Comparison of ENCODE assay signal across 17 cellular contexts in the genomic region with DNA sequence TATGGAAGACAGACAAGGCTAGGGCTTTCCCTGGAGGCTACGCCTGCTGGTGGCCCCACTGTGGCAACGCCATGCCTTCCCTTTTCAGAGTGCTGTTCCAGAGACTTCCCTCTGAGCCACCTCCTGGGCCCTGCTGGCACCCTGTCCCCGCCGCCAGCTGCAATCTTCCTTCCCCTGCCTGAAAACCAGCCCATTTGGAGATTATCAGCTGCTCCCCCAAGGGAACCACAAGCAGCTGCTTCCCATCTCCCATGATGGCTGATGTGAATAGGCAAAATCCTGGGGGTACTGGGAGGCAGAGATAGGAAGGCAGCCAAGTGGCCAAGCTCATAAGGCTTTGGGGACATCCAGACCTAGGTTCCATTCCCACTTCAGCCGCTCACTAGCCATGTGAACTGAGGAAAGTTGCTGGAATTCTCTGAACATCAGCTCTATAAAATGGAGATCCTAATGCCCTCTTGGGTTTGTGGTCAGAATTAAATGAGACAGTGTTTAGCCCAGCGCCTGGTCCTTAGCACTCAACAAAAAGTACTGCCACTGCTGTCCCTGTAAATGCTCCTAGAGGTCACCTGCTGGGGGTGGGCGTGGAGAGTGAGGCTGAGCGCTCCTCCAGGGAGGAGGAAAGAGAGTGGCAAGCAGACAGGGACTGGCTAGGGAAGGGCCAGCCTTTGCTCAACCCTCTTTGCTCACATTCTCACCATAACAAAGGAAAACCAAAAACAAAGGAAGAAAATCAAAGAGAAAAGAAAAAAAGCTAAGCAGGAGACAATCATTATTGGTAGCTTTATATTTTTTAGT. TPM values are rescaled to one million over a fixed set of nuclear protein-coding genes. Genes with fewer than 3 reads are reported as not detected.
DNase-seq lines count a peak whose midpoint lies in the region; ATAC-seq and TF ChIP-seq lines count a peak whose summit lies in the region.
"Had no signal": no experiment of that assay in that cellular context is flagged by ENCODE, and none has a peak within 500 bp of the region (broad histone marks: within the 10 kb centered on the region; RNA-seq: fewer than 3 reads in every experiment).

No MANE protein-coding gene starts in this region.

- H3K4me1 ChIP-seq in gastroesophageal sphincter (peaks cover 0 to 17% (median 0%) of the 10 kb centered on the region in 3 donors), neuronal stem cell (ENCODE audit: control insufficient read depth in 2 of 2, insufficient read depth in 1 of 2, low read depth in 1 of 2, low read length in 2 of 2) (peaks cover 0 to 14% of the 10 kb centered on the region in 2 donors)

- no peak overlapping the region for H4K91ac ChIP-seq in neuronal stem cell (ENCODE audit: low read depth, low read length, poor library complexity)

- H2AK5ac ChIP-seq in neuronal stem cell (ENCODE audit: low read depth, low read length) = no peak overlapping the region

- in situ Hi-C loops in brain microvascular endothelial cell (cut with HindIII; ENCODE audit: low pct_ligation_motif_present, low sequenced_read_pairs) = no loop called here

- H3K79me1 ChIP-seq in neuronal stem cell (ENCODE audit: low read depth, low read length) = peaks cover 4% of the 10 kb centered on the region

- H3K4me3 ChIP-seq in gastroesophageal sphincter = no peak overlapping the region
- no peak overlapping the region for H3K4me3 ChIP-seq in neuronal stem cell (ENCODE audit: low read length in 2 of 2)
- H3K4me3 ChIP-seq in brain microvascular endothelial cell (ENCODE audit: low read depth, low read length) = no peak overlapping the region
- H3K4me3 ChIP-seq in MG63 = no peak overlapping the region
- H3K4me3 ChIP-seq: pancreas, smooth muscle cell had no signal

- H4K8ac ChIP-seq in neuronal stem cell (ENCODE audit: low read depth, low read length) = no peak overlapping the region

- no peak overlapping the region for H3K9ac ChIP-seq in neuronal stem cell (ENCODE audit: low read depth, low read length, poor library complexity)

- TF ChIP-seq EP300 in gastroesophageal sphincter (IDR thresholded peaks at IDR 0.05) = no peak

- H3K14ac ChIP-seq in neuronal stem cell (ENCODE audit: low read length) = no peak overlapping the region

- H3K27me3 ChIP-seq in gastroesophageal sphincter (peaks cover 23% of the 10 kb centered on the region), neuronal stem cell (ENCODE audit: control insufficient read depth in 3 of 3, insufficient read depth in 3 of 3, low read depth in 1 of 3, low read length in 3 of 3) (peaks cover 0 to 15% (median 0%) of the 10 kb centered on the region in 3 experiments), brain microvascular endothelial cell (replicated peaks) (peaks cover 8% of the 10 kb centered on the region), MG63 (no peaks in the 10 kb centered on the region)
- H3K27me3 ChIP-seq: pancreas had no signal

- no peak overlapping the region for H2AFZ ChIP-seq in neuronal stem cell (ENCODE audit: low read length)

- TF ChIP-seq POLR2A in gastroesophageal sphincter (IDR thresholded peaks at IDR 0.05) = no peak

- no peak overlapping the region for H2BK15ac ChIP-seq in neuronal stem cell (ENCODE audit: low read length)

- WGBS in gastroesophageal sphincter (ENCODE audit: low coverage in 1 of 2), 2 donors = 67% methylated on average over 4 of the region's 8 CpGs
- WGBS in neuronal stem cell (ENCODE audit: extremely low coverage in 2 of 2, insufficient read length in 2 of 2, insufficient replicate concordance in 1 of 2), 2 donors = no CpG with 5 or more reads among the region's 8 CpGs

- peak; percentile 21 for ATAC-seq in gastroesophageal sphincter
- ATAC-seq: PC-3 had no signal

- H3K27ac ChIP-seq in gastroesophageal sphincter (no peak overlapping the region), neuronal stem cell (replicated peaks; ENCODE audit: low read length) (no peak overlapping the region), brain microvascular endothelial cell (no peak overlapping the region)
- H3K27ac ChIP-seq: pancreas had no signal

- TF ChIP-seq CTCF in gastroesophageal sphincter (IDR thresholded peaks at IDR 0.05) = no peak
- TF ChIP-seq CTCF in brain microvascular endothelial cell (IDR thresholded peaks at IDR 0.05; ENCODE audit: low read depth, low read length, missing control alignments) = no peak

- no peak overlapping the region for H3K4ac ChIP-seq in neuronal stem cell (ENCODE audit: low read length)

- no peak overlapping the region for H3K4me2 ChIP-seq in neuronal stem cell (ENCODE audit: insufficient read depth, low read length, poor library complexity, severe bottlenecking)
- H3K4me2 ChIP-seq: smooth muscle cell had no signal

- peak overlapping the region; percentile 17 for H3K23ac ChIP-seq in neuronal stem cell (ENCODE audit: low read depth, low read length, poor library complexity)

- no peak overlapping the region for H2BK12ac ChIP-seq in neuronal stem cell (ENCODE audit: low read length)

- peak overlapping the region; percentile 60 for H3K18ac ChIP-seq in neuronal stem cell (ENCODE audit: low read length)

- no peak overlapping the region for H2BK5ac ChIP-seq in neuronal stem cell (ENCODE audit: low read length)

- H3K9me3 ChIP-seq in gastroesophageal sphincter (no peaks in the 10 kb centered on the region), neuronal stem cell (replicated peaks in 1 of 2; ENCODE audit: control insufficient read depth in 2 of 2, insufficient read depth in 1 of 2, low read depth in 1 of 2, low read length in 2 of 2) (no peaks in the 10 kb centered on the region), MG63 (no peaks in the 10 kb centered on the region)
- H3K9me3 ChIP-seq: pancreas had no signal

- DNase-seq in NCI-H82 (lab: John Stamatoyannopoulos, UW) = peak; percentile 15
- DNase-seq in NCI-H82 treated with DMSO at 0.1 percent for 48 hours (lab: John Stamatoyannopoulos, UW; ENCODE audit: unreplicated experiment) = no peak
- peak; percentile 70 for DNase-seq in NCI-H2171 treated with DMSO at 0.1 percent for 48 hours (lab: John Stamatoyannopoulos, UW)
- DNase-seq in neuronal stem cell (ENCODE audit: low spot score) = no peak
- DNase-seq in brain microvascular endothelial cell = no peak
- no peak for DNase-seq in cortex of kidney (lab: John Stamatoyannopoulos, UW)
- no peak for DNase-seq in MG63
- DNase-seq: activated effector memory CD4-positive, alpha-beta T cell treated with anti-CD3 and anti-CD28 coated beads, Interleukin-2, amount 50 U/mL, for 16 hours; anterior cingulate cortex; kidney glomerular epithelial cell; NCI-H446 treated with DMSO at 0.1 percent for 48 hours; pancreas; PC-3; stimulated activated naive CD4-positive, alpha-beta T cell; SW 1271 had no signal

- no peak overlapping the region for H2BK120ac ChIP-seq in neuronal stem cell (ENCODE audit: low read depth, low read length)

- H3K36me3 ChIP-seq in gastroesophageal sphincter = no peaks in the 10 kb centered on the region
- H3K36me3 ChIP-seq in neuronal stem cell (replicated peaks in 1 of 2; ENCODE audit: control insufficient read depth in 2 of 2, insufficient read depth in 2 of 2, low read length in 2 of 2) = no peaks in the 10 kb centered on the region
- no peaks in the 10 kb centered on the region for H3K36me3 ChIP-seq in brain microvascular endothelial cell (replicated peaks)
- no peaks in the 10 kb centered on the region for H3K36me3 ChIP-seq in MG63
- H3K36me3 ChIP-seq: pancreas had no signal

RNA-seq across cellular contexts. Expression of a gene that starts 5.9 kb away (rescaled TPM):
- total RNA-seq in gastroesophageal sphincter = 10 to 100 TPM in 2 of 4 donors, 1 to 10 TPM in 2; 1.9 to 15.5 (median 9.9) TPM
- 20.1 TPM for polyA plus RNA-seq in neuronal stem cell (2013, experiment 1 of 2)
- polyA plus RNA-seq in neuronal stem cell (2013, experiment 2 of 2) = 20.5 TPM
- total RNA-seq in MG63 (2014; rRNA removed; shearing (Covaris generic); ENCODE audit: low replicate concordance) = 3.4 and 7.0 TPM in 2 replicates

RNA-seq across cellular contexts. Expression of a gene that starts 38.0 kb away (rescaled TPM):
- 10 to 100 TPM in 3 of 4 donors, 1 to 10 TPM in 1; 10.0 to 20.1 (median 13.4) TPM for total RNA-seq in gastroesophageal sphincter
- polyA plus RNA-seq in neuronal stem cell (2013, experiment 1 of 2) = 63.1 TPM
- 62.7 TPM for polyA plus RNA-seq in neuronal stem cell (2013, experiment 2 of 2)
- 9.0 and 14.3 TPM in 2 replicates for total RNA-seq in MG63 (2014; rRNA removed; shearing (Covaris generic); ENCODE audit: low replicate concordance)

Comparison
In these comparisons a context has a peak if more than half of its experiments do, and no peak if none do; other contexts are left out.
1. DNase-seq: peak in NCI-H82 (single experiment) and NCI-H2171 treated with DMSO at 0.1 percent for 48 hours (single experiment); none in NCI-H82 treated with DMSO at 0.1 percent for 48 hours (single experiment), neuronal stem cell (single experiment), brain microvascular endothelial cell (single experiment), cortex of kidney (single experiment) and MG63 (single experiment).